Comparison of ENCODE assay signal across 2 cellular contexts in the genomic region with DNA sequence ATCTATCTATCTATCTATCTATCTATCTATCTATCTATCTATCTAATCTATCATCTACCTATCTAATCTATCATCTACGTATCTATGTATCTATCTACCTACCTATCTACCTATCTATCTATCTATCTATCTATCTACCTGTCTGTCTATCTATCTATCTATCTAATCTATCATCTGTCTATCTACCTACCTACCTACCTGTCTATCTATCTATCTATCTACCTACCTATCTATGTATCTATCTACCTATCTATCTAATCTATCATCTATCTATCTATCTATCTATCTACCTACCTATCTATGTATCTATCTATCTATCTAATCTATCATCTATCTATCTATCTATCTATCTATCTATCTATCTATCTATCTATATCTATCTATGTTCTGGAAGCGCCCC. TPM values are rescaled to one million over a fixed set of nuclear protein-coding genes. Genes with fewer than 3 reads are reported as not detected.
"Had no signal": no experiment of that assay in that cellular context is flagged by ENCODE, and none has a peak within 500 bp of the region (broad histone marks: within the 10 kb centered on the region; RNA-seq: fewer than 3 reads in every experiment).

No MANE protein-coding gene starts in this region.

RNA-seq across cellular contexts. Expression of a gene that starts 8.0 kb away (rescaled TPM):
- total RNA-seq: M059J, MCF 10A had no signal

RNA-seq across cellular contexts. Expression of a gene that starts 29.7 kb away (rescaled TPM):
- total RNA-seq: M059J, MCF 10A had no signal
